8 cellular contexts compared by ENCODE assay signal in the genomic region with DNA sequence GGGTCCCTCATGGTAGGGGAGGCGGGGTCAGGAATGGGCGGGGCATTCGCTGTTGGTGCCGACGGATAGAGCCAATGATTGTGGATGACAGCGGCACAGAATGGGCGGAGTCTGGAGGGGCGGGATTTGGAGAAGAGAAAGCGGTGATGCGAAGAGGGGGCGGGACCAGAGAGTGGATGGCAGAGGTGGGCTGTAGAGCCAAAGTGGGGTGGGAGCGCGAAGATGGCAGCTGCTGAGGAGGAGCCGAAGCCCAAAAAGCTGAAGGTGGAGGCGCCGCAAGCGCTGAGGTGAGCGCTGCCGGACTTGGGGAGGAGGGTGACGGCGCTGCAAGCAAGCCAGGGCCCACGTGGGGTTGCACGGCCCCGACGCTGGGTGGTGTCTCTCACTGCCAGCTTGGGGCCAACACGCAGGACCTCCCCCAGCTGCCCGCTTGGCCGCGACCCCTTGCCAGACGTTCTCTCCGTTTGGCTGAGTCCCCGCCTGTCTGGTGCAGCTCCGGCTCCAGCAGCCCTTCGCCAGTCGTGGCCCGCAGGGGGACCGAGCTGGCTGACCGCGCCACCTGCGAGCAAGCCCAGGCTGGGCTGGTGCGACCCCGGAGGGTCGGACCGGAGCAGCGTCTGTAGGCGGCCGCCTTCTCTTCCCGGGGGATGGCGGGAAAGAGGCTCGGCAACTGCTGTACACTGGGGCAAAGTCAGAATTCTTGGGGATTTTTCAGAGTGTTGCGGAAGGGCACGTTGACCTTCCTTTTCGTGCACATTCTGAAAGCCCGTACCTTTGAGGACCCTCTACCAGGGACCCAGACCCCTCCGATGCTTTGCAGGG. TPM values are rescaled to one million over a fixed set of nuclear protein-coding genes. Genes with fewer than 3 reads are reported as not detected.
A peak's percentile ranks its signal among the peaks of the same experiment; 100 is the strongest.
DNase-seq lines count a peak whose midpoint lies in the region; ATAC-seq, FAIRE-seq and TF ChIP-seq lines count a peak whose summit lies in the region.

A gene (plus strand): TSS at position 165 of the 822 bp plus-strand sequence. CDS start 58 bp downstream, at position 223.

- intact Hi-C loops in body of pancreas (cut with DNase I), result no loop called here

- H3K4me1 ChIP-seq in body of pancreas, result peaks cover 32% of the 10 kb centered on the region

- peak within 1 kb of the TSS; percentile 61 to 75 for H3K4me3 ChIP-seq in body of pancreas
- peak within 1 kb of the TSS; percentile 81 for H3K4me3 ChIP-seq in skeletal muscle cell (ENCODE audit: low read depth, low read length)

- DNase-seq in NCI-H2029 (lab: John Stamatoyannopoulos, UW) (peak; percentile 90), NCI-H2029 treated with DMSO at 0.1 percent for 48 hours (lab: John Stamatoyannopoulos, UW) (no peak), NCI-H1930 (lab: John Stamatoyannopoulos, UW) (peak; percentile 89 to 90), body of pancreas (peak; percentile 100), iPS DF 4.7 (ENCODE audit: extremely low read depth, low spot score) (peak; percentile 95), skeletal muscle cell (ENCODE audit: low read depth) (peak; percentile 92)

- peak within 1 kb of the TSS; percentile 87 to 98 (median 91) for H3K27ac ChIP-seq in body of pancreas

- FAIRE-seq in TTC549 (lab: Jason Lieb, UNC), result peak; percentile 91

- peak in 5 of 7 experiments; percentile 15 to 64 (median 32) for TF ChIP-seq CTCF in body of pancreas (IDR thresholded peaks at IDR 0.05)

- TF ChIP-seq POLR2A in body of pancreas (IDR thresholded peaks at IDR 0.05), result peak; percentile 52 to 87 (median 76)

- H3K9me3 ChIP-seq in body of pancreas, result no peaks in the 10 kb centered on the region

- 0% methylated on average over 28 to 55 of the region's 55 CpGs for WGBS in body of pancreas, 2 donors

- ATAC-seq in HG02885 (IDR thresholded peaks at IDR 0.05; ENCODE audit: poor library complexity, unreplicated experiment) (peak; percentile 89), body of pancreas (peak; percentile 97)

- H3K27me3 ChIP-seq in body of pancreas, result no peaks in the 10 kb centered on the region

- H3K36me3 ChIP-seq in body of pancreas (replicated peaks in 1 of 2; ENCODE audit: insufficient read depth in 1 of 2, low read depth in 2 of 2), result no peaks in the 10 kb centered on the region

RNA-seq across cellular contexts. Expression of the gene that starts here (rescaled TPM):
- total RNA-seq in body of pancreas, result 10 to 100 TPM; 12.9 to 18.7 TPM
